ENCODE assay signal across 8 cellular contexts in genomic region chr6:43629104-43629504, GRCh38. TPM values are rescaled to one million over a fixed set of nuclear protein-coding genes. Genes with fewer than 3 reads are reported as not detected.
DNase-seq lines count a peak whose midpoint lies in the region; ATAC-seq, FAIRE-seq and TF ChIP-seq lines count a peak whose summit lies in the region.

GTPBP2 (minus strand) TSS chr6:43629264; CDS start chr6:43629162, 102 bp downstream.

- peak; percentile 63 to 88 for TF ChIP-seq EP300 in tibial nerve (IDR thresholded peaks at IDR 0.05)

- no peaks in the 10 kb centered on the region for H3K27me3 Mint-ChIP-seq in activated naive CD8-positive, alpha-beta T cell treated with anti-CD3 and anti-CD28 coated beads, Interleukin-2, amount 10 ng/mL, durations not matched to agents 7 days and 5 days

- H3K9me3 Mint-ChIP-seq in activated naive CD8-positive, alpha-beta T cell treated with anti-CD3 and anti-CD28 coated beads, Interleukin-2, amount 10 ng/mL, durations not matched to agents 7 days and 5 days = no peaks in the 10 kb centered on the region

- H3K4me1 Mint-ChIP-seq in activated naive CD8-positive, alpha-beta T cell treated with anti-CD3 and anti-CD28 coated beads, Interleukin-2, amount 10 ng/mL, durations not matched to agents 7 days and 5 days = peaks cover 34% of the 10 kb centered on the region

- H3K4me1 ChIP-seq in pancreas = peaks cover 0 to 21% (median 4%) of the 10 kb centered on the region in 3 donors
- peaks cover 0 to 36% (median 9%) of the 10 kb centered on the region in 4 donors for H3K4me1 ChIP-seq in tibial nerve

- no peaks in the 10 kb centered on the region for H3K9me2 ChIP-seq in SU-DHL-6 (replicated peaks; ENCODE audit: insufficient read depth, low read length)

- H2AFZ ChIP-seq in SU-DHL-6 (ENCODE audit: low read depth, low read length, severe bottlenecking) = peak within 1 kb of the TSS; percentile 69

- CTCF ChIA-PET in GM10248 (lab: Yijun Ruan, JAX) = interaction anchor here (0.7 to 2.9 kb wide), 10 partner anchors 12 to 502 kb away, joined by 3 to 18 read pairs (median 4); partner anchors contain the start of gene RSPH9

- POLR2A ChIA-PET in GM10248 (lab: Yijun Ruan, JAX) = interaction anchor here (0.5 to 1.2 kb wide), 6 partner anchors 18 to 617 kb away, joined by 3 to 6 read pairs (median 3); partner anchors contain the start of gene HSP90AB1
- POLR2A ChIA-PET in activated naive CD8-positive, alpha-beta T cell treated with anti-CD3 and anti-CD28 coated beads, Interleukin-2, amount 10 ng/mL, durations not matched to agents 7 days and 5 days (lab: Charles Lee) = interaction anchor here (0.6 to 2.3 kb wide), 33 partner anchors 9 to 847 kb away, joined by 3 to 32 read pairs (median 4); partner anchors contain the start of genes BICRAL, CNPY3, HSP90AB1 and POLH

- H3K27ac ChIP-seq in SU-DHL-6 (ENCODE audit: low read depth, low read length) (peak within 1 kb of the TSS; percentile 80), pancreas (peak within 1 kb of the TSS; percentile 87 to 97 (median 93)), tibial nerve (peak within 1 kb of the TSS; percentile 92 to 97 (median 96))

- peak in 1 of 2 donors; percentile 51 for TF ChIP-seq POLR2A in tibial nerve (IDR thresholded peaks at IDR 0.05)

- H3K27ac Mint-ChIP-seq in activated naive CD8-positive, alpha-beta T cell treated with anti-CD3 and anti-CD28 coated beads, Interleukin-2, amount 10 ng/mL, durations not matched to agents 7 days and 5 days = peak within 1 kb of the TSS; percentile 95

- peaks cover 20% of the 10 kb centered on the region for H3K79me2 ChIP-seq in SU-DHL-6 (ENCODE audit: insufficient read depth, low read length)

- peak within 1 kb of the TSS; percentile 100 for H3K4me3 Mint-ChIP-seq in activated naive CD8-positive, alpha-beta T cell treated with anti-CD3 and anti-CD28 coated beads, Interleukin-2, amount 10 ng/mL, durations not matched to agents 7 days and 5 days

- intact Hi-C loops in Right ventricle myocardium inferior (cut with DNase I) = no loop called here
- intact Hi-C loops in pancreas (cut with DNase I) = no loop called here

- H3K27me3 ChIP-seq in SU-DHL-6 (ENCODE audit: low read length) = no peaks in the 10 kb centered on the region
- no peaks in the 10 kb centered on the region for H3K27me3 ChIP-seq in pancreas
- H3K27me3 ChIP-seq in tibial nerve = no peaks in the 10 kb centered on the region

- H3K36me3 ChIP-seq in SU-DHL-6 (ENCODE audit: low read length) = no peaks in the 10 kb centered on the region
- peaks cover 0 to 16% (median 5%) of the 10 kb centered on the region in 3 donors for H3K36me3 ChIP-seq in pancreas
- H3K36me3 ChIP-seq in tibial nerve = peaks cover 0 to 22% (median 10%) of the 10 kb centered on the region in 3 donors

- no peak for TF ChIP-seq CTCF in GM10248 (IDR thresholded peaks at IDR 0.05; ENCODE audit: control extremely low read depth, extremely low read depth, low read depth, missing control alignments)
- no peak for TF ChIP-seq CTCF in SU-DHL-6 (IDR thresholded peaks at IDR 0.05; ENCODE audit: insufficient read depth, low read length, poor library complexity, severe bottlenecking)
- no peak for TF ChIP-seq CTCF in pancreas (IDR thresholded peaks at IDR 0.05)
- no peak for TF ChIP-seq CTCF in tibial nerve (IDR thresholded peaks at IDR 0.05)

- peak; percentile 98 for DNase-seq in GM10248 (ENCODE audit: extremely low spot score)
- peak; percentile 99 for DNase-seq in NCI-H1105 treated with DMSO at 0.1 percent for 48 hours (lab: John Stamatoyannopoulos, UW)
- peak; percentile 93 for DNase-seq in activated naive CD8-positive, alpha-beta T cell treated with anti-CD3 and anti-CD28 coated beads, Interleukin-2, amount 10 ng/mL, durations not matched to agents 7 days and 5 days
- peak; percentile 100 for DNase-seq in Right ventricle myocardium inferior (ENCODE audit: missing footprints)
- peak; percentile 95 to 99 (median 98) for DNase-seq in pancreas
- DNase-seq in tibial nerve (ENCODE audit: low spot score in 2 of 2) = peak; percentile 97 to 98

- no peaks in the 10 kb centered on the region for H3K9me3 ChIP-seq in SU-DHL-6 (ENCODE audit: insufficient read depth, low read length)
- H3K9me3 ChIP-seq in pancreas = no peaks in the 10 kb centered on the region
- H3K9me3 ChIP-seq in tibial nerve = no peaks in the 10 kb centered on the region

- 0 to 1% methylated on average over 43 to 46 of the region's 46 CpGs for WGBS in pancreas, 2 donors
- 0% methylated on average over 27 to 34 of the region's 46 CpGs for WGBS in tibial nerve, 2 donors

- peaks cover 26% of the 10 kb centered on the region for H3K36me3 Mint-ChIP-seq in activated naive CD8-positive, alpha-beta T cell treated with anti-CD3 and anti-CD28 coated beads, Interleukin-2, amount 10 ng/mL, durations not matched to agents 7 days and 5 days

- peak within 1 kb of the TSS; percentile 78 for H3K4me3 ChIP-seq in SU-DHL-6 (ENCODE audit: insufficient read depth, low read length, poor library complexity, severe bottlenecking)
- H3K4me3 ChIP-seq in pancreas = peak within 1 kb of the TSS; percentile 51 to 97 (median 82)
- peak within 1 kb of the TSS; percentile 58 to 85 (median 78) for H3K4me3 ChIP-seq in tibial nerve

- ATAC-seq in HG02642 (IDR thresholded peaks at IDR 0.05; ENCODE audit: poor library complexity, unreplicated experiment) (peak; percentile 87), Right ventricle myocardium inferior (peak; percentile 94), pancreas (peak; percentile 85 to 93 (median 86))
- peak; percentile 83 for ATAC-seq in activated naive CD8-positive, alpha-beta T cell treated with anti-CD3 and anti-CD28 coated beads, Interleukin-2, amount 10 ng/mL, durations not matched to agents 7 days and 5 days (ENCODE audit: low read depth)

- FAIRE-seq in pancreas (lab: Jason Lieb, UNC) = peak; percentile 20

- H3K4me2 ChIP-seq in SU-DHL-6 (ENCODE audit: low read depth, low read length, poor library complexity, severe bottlenecking) = peak within 1 kb of the TSS; percentile 69

- H3K9ac ChIP-seq in SU-DHL-6 (ENCODE audit: low read length) = peak within 1 kb of the TSS; percentile 76

- H4K20me1 ChIP-seq in SU-DHL-6 (ENCODE audit: low read depth, low read length) = no peaks in the 10 kb centered on the region

- H3F3A ChIP-seq in SU-DHL-6 (ENCODE audit: insufficient read depth) = peaks cover 13% of the 10 kb centered on the region

RNA-seq across cellular contexts. Expression of gene GTPBP2, which starts in this region (rescaled TPM):
- total RNA-seq in activated naive CD8-positive, alpha-beta T cell treated with anti-CD3 and anti-CD28 coated beads, Interleukin-2, amount 10 ng/mL, durations not matched to agents 7 days and 5 days = 100 to 1,000 TPM; 107 to 115 TPM
- total RNA-seq in Right ventricle myocardium inferior = 23.9 TPM
- total RNA-seq in pancreas = 10 to 100 TPM; 23.6 to 57.5 (median 29.8) TPM
- 10 to 100 TPM; 53.0 to 63.0 TPM for polyA plus RNA-seq in pancreas
- 10 to 100 TPM; 33.2 to 58.5 (median 39.7) TPM for total RNA-seq in tibial nerve

Comparison
In these comparisons a context has a peak if more than half of its experiments do, and no peak if none do; other contexts are left out.
1. Peak in every context shown above with its lines: DNase-seq, ATAC-seq, H3K4me3 ChIP-seq and H3K27ac ChIP-seq.